21 cellular contexts compared by ENCODE assay signal in the genomic region with DNA sequence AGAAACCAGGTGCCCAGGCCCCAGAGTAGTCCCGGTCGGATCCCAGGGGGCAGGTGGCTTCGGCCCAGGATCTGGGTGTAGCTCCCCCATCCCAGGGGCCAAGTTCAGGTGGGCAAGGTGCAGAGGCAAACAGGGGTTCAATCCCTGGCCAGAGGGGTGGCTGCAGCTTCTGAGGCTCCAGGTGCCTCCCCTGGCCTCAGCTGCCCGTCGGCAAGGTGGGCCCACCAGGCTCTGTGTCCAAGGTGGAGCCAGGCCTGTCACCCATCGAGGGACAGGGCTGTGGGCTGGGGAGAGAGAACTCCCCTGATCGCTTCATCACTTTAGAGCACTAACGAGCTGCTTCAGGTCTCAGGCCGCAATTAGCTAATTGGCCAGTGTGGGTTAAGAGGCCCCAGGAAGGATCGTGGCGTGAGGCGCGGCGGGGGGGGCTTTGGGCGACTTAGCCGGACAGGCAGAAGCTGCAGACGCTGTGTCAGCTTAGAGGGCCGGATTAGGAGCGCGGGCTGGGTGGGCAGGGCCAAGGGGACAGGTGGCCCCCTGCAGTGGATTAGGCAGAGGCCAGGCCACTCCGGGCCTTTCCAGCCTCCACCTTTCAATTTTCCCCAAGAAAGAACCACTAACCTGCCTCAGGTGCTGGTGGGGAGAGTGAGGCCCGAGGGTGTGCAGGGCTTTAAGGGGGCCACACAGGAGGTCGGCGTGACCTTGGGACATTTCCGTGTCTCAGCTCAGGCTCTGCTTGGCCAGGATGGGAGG. TPM values are rescaled to one million over a fixed set of nuclear protein-coding genes. Genes with fewer than 3 reads are reported as not detected.
"Had no signal": no experiment of that assay in that cellular context is flagged by ENCODE, and none has a peak within 500 bp of the region (broad histone marks: within the 10 kb centered on the region; RNA-seq: fewer than 3 reads in every experiment).

No MANE protein-coding gene starts in this region.

- H3K9me3 ChIP-seq: prostate gland had no signal

- H3K4me3 ChIP-seq: dorsolateral prefrontal cortex, lung, prostate gland, tibial nerve had no signal

- H3K4me1 ChIP-seq: prostate gland, tibial nerve had no signal

- ATAC-seq: left lobe of liver, right cardiac atrium had no signal

- H3K9me3 Mint-ChIP-seq: activated naive CD4-positive, alpha-beta T cell treated with anti-CD3 and anti-CD28 coated beads, Interleukin-2, amount 50 U/mL, for 72 hours; nephron; stimulated activated naive CD8-positive, alpha-beta T cell treated with anti-CD3 and anti-CD28 coated beads, Interleukin-15, Interleukin-2, amounts not matched to agents 100 ng/mL and 50 ng/mL, for 24 hours had no signal

- H3K27ac Mint-ChIP-seq: stimulated activated naive CD8-positive, alpha-beta T cell treated with anti-CD3 and anti-CD28 coated beads, Interleukin-15, Interleukin-2, amounts not matched to agents 100 ng/mL and 50 ng/mL, for 24 hours had no signal

- H3K4me3 Mint-ChIP-seq: nephron; stimulated activated naive CD8-positive, alpha-beta T cell treated with anti-CD3 and anti-CD28 coated beads, Interleukin-15, Interleukin-2, amounts not matched to agents 100 ng/mL and 50 ng/mL, for 24 hours had no signal

- DNase-seq: activated CD4-positive, alpha-beta T cell treated with anti-CD3 and anti-CD28 coated beads for 1 hour; activated CD4-positive, alpha-beta T cell treated with anti-CD3 and anti-CD28 coated beads, Interleukin-2, amount 50 U/mL, for 48 hours; activated gamma-delta T cell treated with Interleukin-2 at 50 U/mL for 16 hours; amniotic stem cell; dorsolateral prefrontal cortex; foreskin melanocyte; kidney; T1000 had no signal

- H3K36me3 ChIP-seq: prostate gland had no signal

- H3K27ac ChIP-seq: dorsolateral prefrontal cortex, prostate gland, tibial nerve had no signal

- H3K36me3 Mint-ChIP-seq: activated naive CD4-positive, alpha-beta T cell treated with anti-CD3 and anti-CD28 coated beads, Interleukin-2, amount 50 U/mL, for 72 hours had no signal

- H3K27me3 Mint-ChIP-seq: stimulated activated naive CD8-positive, alpha-beta T cell treated with anti-CD3 and anti-CD28 coated beads, Interleukin-15, Interleukin-2, amounts not matched to agents 100 ng/mL and 50 ng/mL, for 24 hours had no signal

- FAIRE-seq: kidney, urothelium cell line had no signal

- H3K27me3 ChIP-seq: dorsolateral prefrontal cortex, tibial nerve had no signal

RNA-seq across cellular contexts. Expression of a gene that starts 2.8 kb away (rescaled TPM):
- total RNA-seq: activated naive CD4-positive, alpha-beta T cell treated with anti-CD3 and anti-CD28 coated beads, Interleukin-2, amount 50 U/mL, for 72 hours; epithelial cell of proximal tubule; fibroblast of lung; kidney; left lobe of liver; lung; prostate gland; right cardiac atrium; skeletal muscle tissue; T-helper 1 cell treated with Interleukin-12 subunit alpha and Interleukin-12 subunit beta and Interleukin-4 antibody, amounts not matched to agents 30 ng/mL and 1 ng/mL, for 36 hours; tibial nerve had no signal
- polyA plus RNA-seq: fibroblast of lung, right cardiac atrium had no signal

RNA-seq across cellular contexts. Expression of a gene that starts 11.4 kb away (rescaled TPM):
- polyA plus RNA-seq: fibroblast of lung had no signal
